In the genomic region with DNA sequence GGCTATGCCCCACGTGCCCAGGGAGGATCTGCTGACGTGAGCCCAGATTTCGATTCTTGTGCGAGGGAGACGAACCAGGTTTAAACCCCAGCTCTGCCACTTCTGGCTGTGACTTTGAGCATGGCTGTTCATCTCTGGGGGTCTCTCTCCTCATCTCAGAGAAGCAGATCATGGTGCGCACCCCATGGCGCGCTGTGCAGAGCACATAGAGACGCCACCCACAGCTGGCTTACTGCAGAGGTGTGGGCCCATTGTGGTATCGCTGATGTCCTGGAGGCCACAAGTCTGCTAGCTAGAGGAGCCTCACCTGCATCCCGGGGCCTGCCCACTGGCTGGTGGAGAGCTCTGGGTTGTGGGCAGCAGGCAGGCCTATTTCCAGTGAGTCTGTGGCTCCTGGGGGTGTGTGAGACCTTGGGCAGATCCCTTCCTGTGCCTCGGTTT, we compare ENCODE assay signal across 19 cellular contexts.
DNase-seq lines count a peak whose midpoint lies in the region; ATAC-seq and TF ChIP-seq lines count a peak whose summit lies in the region.
"Had no signal": no experiment of that assay in that cellular context is flagged by ENCODE, and none has a peak within 500 bp of the region (broad histone marks: within the 10 kb centered on the region; RNA-seq: fewer than 3 reads in every experiment).

No MANE protein-coding gene starts in this region.

- H3K9ac ChIP-seq in OCI-LY1 (ENCODE audit: low read length) = peak overlapping the region; percentile 59

- H3K9me2 ChIP-seq in OCI-LY1 (ENCODE audit: low read depth, low read length) = no peaks in the 10 kb centered on the region

- H3K36me3 ChIP-seq in right atrium auricular region = no peaks in the 10 kb centered on the region
- H3K36me3 ChIP-seq in OCI-LY1 (ENCODE audit: insufficient read depth, low read length) = no peaks in the 10 kb centered on the region
- no peaks in the 10 kb centered on the region for H3K36me3 ChIP-seq in mucosa of descending colon (ENCODE audit: low read depth)
- no peaks in the 10 kb centered on the region for H3K36me3 ChIP-seq in tibial nerve
- H3K36me3 ChIP-seq: SJCRH30 had no signal

- intact Hi-C loops in right cardiac atrium (cut with DNase I) (no loop called here), mucosa of descending colon (cut with DNase I, micrococcal nuclease) (no loop called here)

- TF ChIP-seq POLR2A in tibial nerve (IDR thresholded peaks at IDR 0.05) = no peak

- H3K4me3 ChIP-seq in right cardiac atrium (ENCODE audit: low read length) (no peak overlapping the region), right atrium auricular region (no peak overlapping the region), OCI-LY1 (ENCODE audit: low read depth, low read length, poor library complexity, severe bottlenecking) (no peak overlapping the region), mucosa of descending colon (no peak overlapping the region), tibial nerve (no peak overlapping the region)
- H3K4me3 ChIP-seq: SJCRH30 had no signal

- ATAC-seq in right cardiac atrium (no peak), mucosa of descending colon (no peak)

- H3K4me1 ChIP-seq in right cardiac atrium (ENCODE audit: control insufficient read depth, insufficient read depth, low read length) (no peaks in the 10 kb centered on the region), right atrium auricular region (no peaks in the 10 kb centered on the region), OCI-LY1 (ENCODE audit: insufficient read depth, low read length, severe bottlenecking) (peaks cover 100% of the 10 kb centered on the region), mucosa of descending colon (ENCODE audit: low read depth) (no peaks in the 10 kb centered on the region), tibial nerve (peaks cover 0 to 37% (median 25%) of the 10 kb centered on the region in 4 donors)
- H3K4me1 ChIP-seq: SJCRH30 had no signal

- no peak overlapping the region for H3K27ac ChIP-seq in right cardiac atrium (ENCODE audit: low read length)
- no peak overlapping the region for H3K27ac ChIP-seq in right atrium auricular region
- H3K27ac ChIP-seq in OCI-LY1 (ENCODE audit: low read depth, low read length, poor library complexity, severe bottlenecking) = peak overlapping the region; percentile 97
- H3K27ac ChIP-seq in tibial nerve = peak overlapping the region in 3 of 4 donors; percentile 71 to 91 (median 84)
- H3K27ac ChIP-seq: SJCRH30 had no signal

- TF ChIP-seq EP300 in tibial nerve (IDR thresholded peaks at IDR 0.05) = no peak

- no peak for TF ChIP-seq CTCF in right atrium auricular region (IDR thresholded peaks at IDR 0.05)
- TF ChIP-seq CTCF in OCI-LY1 (IDR thresholded peaks at IDR 0.05; ENCODE audit: low read length) = no peak
- TF ChIP-seq CTCF in mucosa of descending colon (IDR thresholded peaks at IDR 0.05) = no peak
- TF ChIP-seq CTCF in tibial nerve (IDR thresholded peaks at IDR 0.05) = no peak
- TF ChIP-seq CTCF in GM10266 (IDR thresholded peaks at IDR 0.05; ENCODE audit: control insufficient read depth, insufficient read depth, low read depth, missing control alignments) = no peak

- H3K79me2 ChIP-seq in OCI-LY1 (ENCODE audit: insufficient read depth, low read length) = no peaks in the 10 kb centered on the region

- H2AFZ ChIP-seq in OCI-LY1 (ENCODE audit: low read length) = no peak overlapping the region

- no peaks in the 10 kb centered on the region for H4K20me1 ChIP-seq in OCI-LY1 (ENCODE audit: insufficient read depth, low read length)

- H3K27me3 ChIP-seq in right cardiac atrium (ENCODE audit: control insufficient read depth, insufficient read depth) = no peaks in the 10 kb centered on the region
- no peaks in the 10 kb centered on the region for H3K27me3 ChIP-seq in right atrium auricular region
- H3K27me3 ChIP-seq in OCI-LY1 (ENCODE audit: insufficient read depth, low read length) = no peaks in the 10 kb centered on the region
- no peaks in the 10 kb centered on the region for H3K27me3 ChIP-seq in tibial nerve
- H3K27me3 ChIP-seq: SJCRH30 had no signal

- no peaks in the 10 kb centered on the region for H3F3A ChIP-seq in OCI-LY1 (ENCODE audit: insufficient read depth, low read length)

- WGBS in right cardiac atrium = 83% methylated on average over 12 of the region's 12 CpGs
- 87 to 91% methylated on average over 11 to 12 of the region's 12 CpGs for WGBS in tibial nerve, 2 donors

- H3K9me3 ChIP-seq in right cardiac atrium (ENCODE audit: control insufficient read depth, low read length) (no peaks in the 10 kb centered on the region), right atrium auricular region (no peaks in the 10 kb centered on the region), OCI-LY1 (ENCODE audit: low read length) (no peaks in the 10 kb centered on the region), mucosa of descending colon (no peaks in the 10 kb centered on the region), tibial nerve (no peaks in the 10 kb centered on the region)
- H3K9me3 ChIP-seq: SJCRH30 had no signal

- DNase-seq in right cardiac atrium (peak in 2 of 3 donors; percentile 11 to 18), right atrium auricular region (ENCODE audit: low spot score) (no peak), mucosa of descending colon (peak in 2 of 3 donors; percentile 16 to 38), tibial nerve (ENCODE audit: low spot score in 2 of 2) (no peak), GM10266 (ENCODE audit: extremely low spot score) (no peak), dermis blood vessel endothelial cell (no peak)
- DNase-seq in activated effector memory CD4-positive, alpha-beta T cell treated with anti-CD3 and anti-CD28 coated beads, Interleukin-2, amount 50 U/mL, for 16 hours = no peak
- DNase-seq: CD4-positive, CD25-positive, alpha-beta regulatory T cell; DMS79 treated with DMSO at 0.1 percent for 48 hours; GF-D8; GOT3; HFFc6; MM.1S; NCI-H1930; NCI-H2171; NCI-H510A; NCI-H82; SJCRH30 had no signal

- H3K4me2 ChIP-seq in OCI-LY1 (ENCODE audit: low read length) = peak overlapping the region; percentile 37; the same call in 1 of the 2 replicates

Comparison
In these comparisons a context has a peak if more than half of its experiments do, and no peak if none do; other contexts are left out.
1. DNase-seq: peak in right cardiac atrium (2 of 3) and mucosa of descending colon (2 of 3); none in right atrium auricular region (single experiment), tibial nerve (0 of 2), GM10266 (single experiment), activated effector memory CD4-positive, alpha-beta T cell treated with anti-CD3 and anti-CD28 coated beads, Interleukin-2, amount 50 U/mL, for 16 hours (single experiment) and dermis blood vessel endothelial cell (single experiment).
2. H3K27ac ChIP-seq: peak in OCI-LY1 (single experiment) and tibial nerve (3 of 4); none in right cardiac atrium (single experiment) and right atrium auricular region (0 of 2).